ENCODE assay signal across 20 cellular contexts in genomic region chr5:175879743-175880142, GRCh38. TPM values are rescaled to one million over a fixed set of nuclear protein-coding genes. Genes with fewer than 3 reads are reported as not detected.
DNase-seq lines count a peak whose midpoint lies in the region; ATAC-seq, FAIRE-seq and TF ChIP-seq lines count a peak whose summit lies in the region.
"Had no signal": no experiment of that assay in that cellular context is flagged by ENCODE, and none has a peak within 500 bp of the region (broad histone marks: within the 10 kb centered on the region; RNA-seq: fewer than 3 reads in every experiment).

No MANE protein-coding gene starts in this region.

- peaks cover 8% of the 10 kb centered on the region for H3F3A ChIP-seq in neural progenitor cell (ENCODE audit: low read depth)

- H3K4me3 Mint-ChIP-seq in neural progenitor cell = no peak overlapping the region
- H3K4me3 Mint-ChIP-seq: CD4-positive, CD25-positive, alpha-beta regulatory T cell; CD8-positive, alpha-beta T cell had no signal

- H3K36me3 ChIP-seq in H7 (replicated peaks; ENCODE audit: control insufficient read depth, insufficient read depth, low read length) (no peaks in the 10 kb centered on the region), neural progenitor cell (no peaks in the 10 kb centered on the region)

- no peak overlapping the region for H2AFZ ChIP-seq in neural progenitor cell (replicated peaks)
- H2AFZ ChIP-seq: GM23248 had no signal

- no peak for TF ChIP-seq CTCF in A549 (IDR thresholded peaks at IDR 0.05)
- no peak for TF ChIP-seq CTCF in neural progenitor cell (IDR thresholded peaks at IDR 0.05)

- peaks cover 11% of the 10 kb centered on the region for H3K27me3 Mint-ChIP-seq in neural progenitor cell (ENCODE audit: insufficient read depth, low read depth)

- POLR2A ChIA-PET in A549 (lab: Yijun Ruan, JAX) = no interaction called here

- no peak for TF ChIP-seq POLR2A in A549 (IDR thresholded peaks at IDR 0.05; ENCODE audit: low read length)

- WGBS in A549 (ENCODE audit: missing lambda C conversion rate) = 92% methylated on average over 11 of the region's 11 CpGs

- ATAC-seq in A549 = no peak
- no peak for ATAC-seq in left ventricle myocardium superior
- ATAC-seq: CD8-positive, alpha-beta T cell; GM12878 had no signal

- no peaks in the 10 kb centered on the region for H3K79me2 ChIP-seq in neural progenitor cell (ENCODE audit: low read depth)

- no peak for TF ChIP-seq RAD21 in A549 (conservative IDR thresholded peaks at IDR 0.05 in 1 of 2, IDR thresholded peaks at IDR 0.05 in 1 of 2)

- CTCF ChIA-PET in A549 (lab: Yijun Ruan, JAX) = interaction anchor here (1.1 to 1.9 kb wide), 2 partner anchors 11 to 150 kb away, joined by 3 to 7 read pairs; no protein-coding TSS in a partner anchor

- H3K36me3 Mint-ChIP-seq in neural progenitor cell = no peaks in the 10 kb centered on the region

- H3K27ac Mint-ChIP-seq in neural progenitor cell = no peak overlapping the region
- H3K27ac Mint-ChIP-seq: CD4-positive, CD25-positive, alpha-beta regulatory T cell; CD8-positive, alpha-beta T cell had no signal

- FAIRE-seq in A549 (lab: Jason Lieb, UNC) = no peak
- FAIRE-seq: A204.1, GM12878, GM19239, H54 had no signal

- intact Hi-C loops in cardiac septum (cut with DNase I) = loop anchor here (10.0 kb wide), 1 partner anchor 85 kb away; no protein-coding TSS in a partner anchor
- intact Hi-C loops in left ventricle myocardium superior (cut with micrococcal nuclease) = no loop called here

- H3K4me1 ChIP-seq in A549 (peaks cover 100% of the 10 kb centered on the region), neural progenitor cell (peaks cover 16% of the 10 kb centered on the region)

- peaks cover 4% of the 10 kb centered on the region for H3K27me3 ChIP-seq in H7 (ENCODE audit: control insufficient read depth, insufficient read depth, low read length)
- H3K27me3 ChIP-seq in neural progenitor cell = peaks cover 15% of the 10 kb centered on the region

- no peak overlapping the region for H3K9ac ChIP-seq in neural progenitor cell
- H3K9ac ChIP-seq: GM23248 had no signal

- no peak for TF ChIP-seq EP300 in A549 (IDR thresholded peaks at IDR 0.05)

- no peaks in the 10 kb centered on the region for H3K9me3 Mint-ChIP-seq in neural progenitor cell
- H3K9me3 Mint-ChIP-seq: CD8-positive, alpha-beta T cell had no signal

- H3K9me3 ChIP-seq in A549 (no peaks in the 10 kb centered on the region), neural progenitor cell (ENCODE audit: low read depth) (no peaks in the 10 kb centered on the region)
- H3K9me3 ChIP-seq: Caco-2 had no signal

- no peaks in the 10 kb centered on the region for H3K4me1 Mint-ChIP-seq in neural progenitor cell

- H3K4me2 ChIP-seq in A549 (peak overlapping the region; percentile 12; the same call in 1 of the 3 replicates), neural progenitor cell (peak overlapping the region; percentile 34)

- DNase-seq in A549 (ENCODE audit: low read depth in 1 of 2, low spot score in 1 of 2) (no peak), H7 (peak; percentile 51), neural progenitor cell (ENCODE audit: low spot score) (no peak), cardiac septum (ENCODE audit: low spot score) (no peak), EL (no peak), left ventricle myocardium superior (no peak)
- DNase-seq: C1 segment of cervical spinal cord; Caco-2; CD4-positive, CD25-positive, alpha-beta regulatory T cell; CD8-positive, alpha-beta T cell; DMS153; DND-41; GDM1; GM23248; HCEC 1CT had no signal

- H3K4me3 ChIP-seq in A549 (no peak overlapping the region), H7 (ENCODE audit: insufficient read depth, low read depth, low read length) (no peak overlapping the region), neural progenitor cell (no peak overlapping the region)
- H3K4me3 ChIP-seq: GM12878, GM23248 had no signal

- H3K27ac ChIP-seq in A549 = peak overlapping the region; percentile 29 to 82; a peak in 4 of 6 replicates
- H3K27ac ChIP-seq in neural progenitor cell = no peak overlapping the region
- H3K27ac ChIP-seq: 22Rv1, GM23248 had no signal

- H4K20me1 ChIP-seq in neural progenitor cell (ENCODE audit: low read depth) = peaks cover 9% of the 10 kb centered on the region

TF ChIP-seq in A549, 52 proteins besides CTCF, POLR2A, EP300 and RAD21:
- TF ChIP-seq NFE2L2 (conservative IDR thresholded peaks at IDR 0.05; ENCODE audit: low read length) (no peak), HES2 (IDR thresholded peaks at IDR 0.05) (no peak), MYC (IDR thresholded peaks at IDR 0.05; ENCODE audit: borderline replicate concordance, low read length) (no peak), BCL3 (IDR thresholded peaks at IDR 0.05) (no peak), MAX (IDR thresholded peaks at IDR 0.05) (no peak), CBX2 (IDR thresholded peaks at IDR 0.05; ENCODE audit: borderline replicate concordance, low read depth) (no peak), FOSL2 (IDR thresholded peaks at IDR 0.05) (no peak), FOSL2 (CRISPR knock-in tag; IDR thresholded peaks at IDR 0.05) (no peak), SREBF2 (IDR thresholded peaks at IDR 0.05) (no peak), TFCP2L1 (CRISPR knock-in tag; IDR thresholded peaks at IDR 0.05) (no peak), CHD4 (IDR thresholded peaks at IDR 0.05; ENCODE audit: borderline replicate concordance) (no peak), ZC3H11A (IDR thresholded peaks at IDR 0.05) (no peak), MAZ (IDR thresholded peaks at IDR 0.05; ENCODE audit: borderline replicate concordance, low read depth, low read length) (no peak), FOSB (CRISPR knock-in tag; IDR thresholded peaks at IDR 0.05) (no peak), KDM5A (IDR thresholded peaks at IDR 0.05) (no peak), JUN (IDR thresholded peaks at IDR 0.05) (no peak), EHMT2 (IDR thresholded peaks at IDR 0.05; ENCODE audit: low read depth) (no peak), HDAC2 (IDR thresholded peaks at IDR 0.05) (no peak)

RNA-seq across cellular contexts. Expression of gene CPLX2, which starts 8.4 kb away (rescaled TPM):
- polyA plus RNA-seq in A549 (2011; rRNA removed) = 365 and 415 TPM in 2 replicates
- polyA plus RNA-seq in A549 (2012; cell fraction: cytosol; rRNA removed) = 262 and 269 TPM in 2 replicates
- polyA plus RNA-seq in A549 (2012; cell fraction: nucleus; rRNA removed) = 257 and 259 TPM in 2 replicates
- 360 to 395 TPM (median 360 TPM) in 3 replicates for polyA plus RNA-seq in A549 (2017; fragmentation: RNase III; extraction: RNeasy Plus Mini Kit Qiagen cat#74134 plus additional on column Dnase treatment)
- polyA minus RNA-seq in A549 (2011; rRNA and poly(A)+ RNA removed) = 372 and 391 TPM in 2 replicates
- 0.59 and 1.2 TPM in 2 replicates for total RNA-seq in H7 (2014; rRNA removed; shearing (Covaris generic))
- 0.06 TPM in 1 of 2 replicates, not detected in the other for total RNA-seq in neural progenitor cell (ENCODE audit: low replicate concordance)
- not detected for total RNA-seq in cardiac septum
- not detected for total RNA-seq in left ventricle myocardium superior
- total RNA-seq: Caco-2; CD4-positive, CD25-positive, alpha-beta regulatory T cell; CD8-positive, alpha-beta T cell; GM23248 had no signal
- polyA plus RNA-seq: GM23248 had no signal
